Comparison of ENCODE assay signal across 8 cellular contexts in genomic region chr10:74103560-74104248, GRCh38. TPM values are rescaled to one million over a fixed set of nuclear protein-coding genes. Genes with fewer than 3 reads are reported as not detected.
DNase-seq lines count a peak whose midpoint lies in the region; ATAC-seq and TF ChIP-seq lines count a peak whose summit lies in the region.

No MANE protein-coding gene starts in this region.

- in situ Hi-C loops in Caki2 (cut with HindIII; ENCODE audit: low pct_unique_long_range_greater_than_20kb, low sequenced_read_pairs): no loop called here

- H3K36me3 Mint-ChIP-seq in T-helper 17 cell (ENCODE audit: low read depth): peaks cover 18% of the 10 kb centered on the region

- H3K4me3 Mint-ChIP-seq in T-helper 17 cell: no peak overlapping the region

- ATAC-seq in T-helper 17 cell (no peak), left lobe of liver (peak; percentile 77), HG03442 (IDR thresholded peaks at IDR 0.05; ENCODE audit: unreplicated experiment) (no peak), GM18498 (IDR thresholded peaks at IDR 0.05; ENCODE audit: unreplicated experiment) (no peak)

- peaks cover 18% of the 10 kb centered on the region for H3K4me1 Mint-ChIP-seq in T-helper 17 cell

- no peaks in the 10 kb centered on the region for H3K27me3 Mint-ChIP-seq in T-helper 17 cell

- DNase-seq in Caki2 (ENCODE audit: low read depth) (peak; percentile 34), HEK293T (ENCODE audit: extremely low spot score) (peak; percentile 52), T-helper 17 cell (no peak), left lobe of liver (ENCODE audit: low spot score) (no peak), retina (no peak)
- no peak for DNase-seq in stimulated activated CD4-positive, alpha-beta T cell treated with anti-CD3 and anti-CD28 coated beads, Interleukin-2, amount 100 ng/mL, for 48 hours

- peak overlapping the region; percentile 45 for H3K27ac Mint-ChIP-seq in T-helper 17 cell

- H3K9me3 ChIP-seq in T-helper 17 cell (ENCODE audit: control insufficient read depth, low read length, poor library complexity, severe bottlenecking): no peaks in the 10 kb centered on the region

- CTCF ChIA-PET in HEK293T (lab: Yijun Ruan, JAX): interaction anchor here (0.9 to 1.3 kb wide), 5 partner anchors 11 to 224 kb away, joined by 3 to 7 read pairs (median 4); no protein-coding TSS in a partner anchor

- POLR2A ChIA-PET in HEK293T (lab: Yijun Ruan, JAX): no interaction called here

TF ChIP-seq in HEK293T, 16 proteins besides CTCF, POLR2A, EP300 and RAD21:
- no peak for TF ChIP-seq FOXA1 (IDR thresholded peaks at IDR 0.05)
- TF ChIP-seq TARDBP (IDR thresholded peaks at IDR 0.05): no peak
- no peak for TF ChIP-seq SP1 (IDR thresholded peaks at IDR 0.05)
- no peak for TF ChIP-seq SUZ12 (IDR thresholded peaks at IDR 0.05)
- TF ChIP-seq ARNT (IDR thresholded peaks at IDR 0.05): no peak
- no peak for TF ChIP-seq L3MBTL2 (conservative IDR thresholded peaks at IDR 0.05)
- TF ChIP-seq HDGF (IDR thresholded peaks at IDR 0.05; ENCODE audit: borderline replicate concordance): no peak
- no peak for TF ChIP-seq FOXK2 (IDR thresholded peaks at IDR 0.05)
- no peak for TF ChIP-seq FOXM1 (IDR thresholded peaks at IDR 0.05; ENCODE audit: borderline replicate concordance)

RNA-seq across cellular contexts. Expression of gene AP3M1, which starts 46.9 kb away (rescaled TPM):
- total RNA-seq in Caki2 (2014; rRNA removed; shearing (Covaris generic); ENCODE audit: low replicate concordance): 4.7 and 5.8 TPM in 2 replicates
- 10 to 100 TPM; 21.1 to 27.8 TPM for total RNA-seq in T-helper 17 cell
- 14.6 TPM for total RNA-seq in left lobe of liver

RNA-seq across cellular contexts. Expression of gene ADK, which starts 47.3 kb away (rescaled TPM):
- total RNA-seq in Caki2 (2014; rRNA removed; shearing (Covaris generic); ENCODE audit: low replicate concordance): 26.5 and 39.8 TPM in 2 replicates
- total RNA-seq in T-helper 17 cell: 10 to 100 TPM; 34.7 to 36.8 TPM
- 76.2 TPM for total RNA-seq in left lobe of liver

Comparison
In these comparisons a context has a peak if more than half of its experiments do, and no peak if none do; other contexts are left out.
1. DNase-seq: peak in Caki2 (single experiment) and HEK293T (single experiment); none in T-helper 17 cell (0 of 3), left lobe of liver (single experiment), stimulated activated CD4-positive, alpha-beta T cell treated with anti-CD3 and anti-CD28 coated beads, Interleukin-2, amount 100 ng/mL, for 48 hours (0 of 2) and retina (single experiment).